In the genomic region with DNA sequence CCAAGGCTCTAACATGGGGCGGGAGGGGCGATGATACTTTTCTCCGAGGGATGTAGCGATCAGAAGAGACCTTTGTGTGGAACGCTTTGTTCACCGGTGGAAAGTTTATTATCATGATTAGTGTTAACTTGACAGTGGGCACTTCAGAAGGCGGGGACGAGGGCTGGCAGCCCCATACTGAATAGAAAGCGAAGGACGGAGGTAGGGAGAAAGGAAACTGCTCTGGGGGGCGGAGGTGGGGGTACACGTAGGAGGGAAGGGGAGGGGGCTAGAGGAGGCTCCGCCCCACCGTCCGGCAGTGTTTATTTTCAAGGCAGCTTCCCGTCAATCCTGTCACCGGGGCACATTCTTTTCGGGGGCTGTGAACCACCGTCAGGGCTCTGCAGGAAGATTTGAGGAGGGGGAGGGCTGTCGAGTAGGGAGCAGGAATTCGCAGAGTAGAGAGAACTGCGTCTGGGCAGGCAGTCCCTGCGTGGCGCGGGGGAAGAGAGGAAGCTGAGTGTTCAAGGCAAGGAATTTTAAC, we compare ENCODE assay signal across 11 cellular contexts. TPM values are rescaled to one million over a fixed set of nuclear protein-coding genes. Genes with fewer than 3 reads are reported as not detected.
A peak's percentile ranks its signal among the peaks of the same experiment; 100 is the strongest.
DNase-seq lines count a peak whose midpoint lies in the region; ATAC-seq and TF ChIP-seq lines count a peak whose summit lies in the region.
"Had no signal": no experiment of that assay in that cellular context is flagged by ENCODE, and none has a peak within 500 bp of the region (broad histone marks: within the 10 kb centered on the region; RNA-seq: fewer than 3 reads in every experiment).

No MANE protein-coding gene starts in this region.

- peaks cover 17% of the 10 kb centered on the region for H3K27me3 ChIP-seq in CD8-positive, alpha-beta memory T cell (ENCODE audit: insufficient read depth, low read length, poor library complexity, severe bottlenecking)
- peaks cover 100% of the 10 kb centered on the region for H3K27me3 ChIP-seq in HUES64 (ENCODE audit: insufficient read depth, low read length)

- no peak for TF ChIP-seq CTCF in natural killer cell (IDR thresholded peaks at IDR 0.05)
- TF ChIP-seq CTCF in RWPE1 (conservative IDR thresholded peaks at IDR 0.05; ENCODE audit: low read depth) = no peak

- peaks cover 0 to 5% (median 0%) of the 10 kb centered on the region in 5 donors for H3K9me3 Mint-ChIP-seq in CD8-positive, alpha-beta memory T cell
- H3K9me3 Mint-ChIP-seq in effector memory CD8-positive, alpha-beta T cell = no peaks in the 10 kb centered on the region
- no peaks in the 10 kb centered on the region for H3K9me3 Mint-ChIP-seq in natural killer cell

- intact Hi-C loops in natural killer cell (cut with micrococcal nuclease) = no loop called here

- H3K27ac ChIP-seq in CD8-positive, alpha-beta memory T cell (ENCODE audit: low read depth, low read length) = no peak overlapping the region
- no peak overlapping the region for H3K27ac ChIP-seq in HUES64 (ENCODE audit: low read depth, low read length)
- no peak overlapping the region for H3K27ac ChIP-seq in RWPE1

- CTCF ChIA-PET in CD8-positive, alpha-beta memory T cell (lab: Charles Lee) = no interaction called here
- CTCF ChIA-PET in RWPE1 (lab: Yijun Ruan, JAX) = no interaction called here

- POLR2A ChIA-PET in CD8-positive, alpha-beta memory T cell (lab: Charles Lee) = no interaction called here
- POLR2A ChIA-PET in RWPE1 (lab: Yijun Ruan, JAX; ENCODE audit: low non-redundant PET) = no interaction called here

- no peaks in the 10 kb centered on the region for H3K36me3 ChIP-seq in CD8-positive, alpha-beta memory T cell (ENCODE audit: insufficient read depth, low read length)
- H3K36me3 ChIP-seq in HUES64 (ENCODE audit: insufficient read depth, low read length) = no peaks in the 10 kb centered on the region

- H3K4me3 ChIP-seq in CD8-positive, alpha-beta memory T cell (ENCODE audit: low read length) = no peak overlapping the region
- peak overlapping the region; percentile 51 for H3K4me3 ChIP-seq in HUES64 (ENCODE audit: low read length)

- no peak for ATAC-seq in effector memory CD8-positive, alpha-beta T cell (replicated peaks)
- ATAC-seq in natural killer cell (peak in 2 of 3 donors; percentile 44 to 66), HG03175 (IDR thresholded peaks at IDR 0.05; ENCODE audit: unreplicated experiment) (no peak), HG03039 (IDR thresholded peaks at IDR 0.05; ENCODE audit: unreplicated experiment) (no peak)

- DNase-seq in CD8-positive, alpha-beta memory T cell = no peak
- DNase-seq in effector memory CD8-positive, alpha-beta T cell = no peak
- DNase-seq in natural killer cell (no peak), RWPE1 (ENCODE audit: low spot score) (no peak)
- no peak for DNase-seq in stimulated activated CD8-positive, alpha-beta memory T cell treated with anti-CD3 and anti-CD28 coated beads, Interleukin-4, amount 100 ng/mL, for 48 hours
- DNase-seq: NCI-H446 treated with DMSO at 0.1 percent for 48 hours had no signal

- H3K4me3 Mint-ChIP-seq in CD8-positive, alpha-beta memory T cell = peak overlapping the region in 6 of 7 donors; percentile 33 to 74 (median 62)
- H3K4me3 Mint-ChIP-seq in effector memory CD8-positive, alpha-beta T cell = peak overlapping the region; percentile 19 to 58
- H3K4me3 Mint-ChIP-seq in natural killer cell = peak overlapping the region; percentile 87

- H3K27me3 Mint-ChIP-seq in CD8-positive, alpha-beta memory T cell = peaks cover 58 to 76% of the 10 kb centered on the region in 2 donors
- peaks cover 70 to 93% of the 10 kb centered on the region in 2 donors for H3K27me3 Mint-ChIP-seq in effector memory CD8-positive, alpha-beta T cell
- H3K27me3 Mint-ChIP-seq in natural killer cell (ENCODE audit: low read depth in 2 of 2) = peaks cover 53 to 70% of the 10 kb centered on the region in 2 donors

- peaks cover 0 to 3% (median 0%) of the 10 kb centered on the region in 3 donors for H3K36me3 Mint-ChIP-seq in CD8-positive, alpha-beta memory T cell
- no peaks in the 10 kb centered on the region for H3K36me3 Mint-ChIP-seq in effector memory CD8-positive, alpha-beta T cell (ENCODE audit: insufficient read depth)
- H3K36me3 Mint-ChIP-seq in natural killer cell = no peaks in the 10 kb centered on the region

- no peak overlapping the region for H3K9ac ChIP-seq in HUES64 (ENCODE audit: low read depth, low read length)

- 1% methylated on average over 25 of the region's 25 CpGs for WGBS in HUES64

- H3K4me1 Mint-ChIP-seq in CD8-positive, alpha-beta memory T cell = peaks cover 6 to 17% (median 9%) of the 10 kb centered on the region in 3 donors
- peaks cover 5 to 7% of the 10 kb centered on the region in 2 donors for H3K4me1 Mint-ChIP-seq in effector memory CD8-positive, alpha-beta T cell (ENCODE audit: low read depth in 2 of 2)
- peaks cover 12 to 14% of the 10 kb centered on the region in 2 donors for H3K4me1 Mint-ChIP-seq in natural killer cell

- no peaks in the 10 kb centered on the region for H3K9me3 ChIP-seq in CD8-positive, alpha-beta memory T cell (ENCODE audit: low read length)
- no peaks in the 10 kb centered on the region for H3K9me3 ChIP-seq in HUES64 (ENCODE audit: insufficient read depth, low read depth, low read length)

- H3K4me1 ChIP-seq in CD8-positive, alpha-beta memory T cell (ENCODE audit: insufficient read depth, low read length) = no peaks in the 10 kb centered on the region
- peaks cover 47% of the 10 kb centered on the region for H3K4me1 ChIP-seq in HUES64 (ENCODE audit: insufficient read depth, low read length)

- peak overlapping the region in 1 of 8 donors; percentile 20 for H3K27ac Mint-ChIP-seq in CD8-positive, alpha-beta memory T cell
- no peak overlapping the region for H3K27ac Mint-ChIP-seq in effector memory CD8-positive, alpha-beta T cell
- peak overlapping the region in 1 of 2 donors; percentile 9 for H3K27ac Mint-ChIP-seq in natural killer cell

RNA-seq across cellular contexts. Expression of gene NKX2-3, which starts 9.4 kb away (rescaled TPM):
- not detected for total RNA-seq in CD8-positive, alpha-beta memory T cell
- polyA plus RNA-seq in CD8-positive, alpha-beta memory T cell = not detected
- polyA plus RNA-seq in HUES64 (2013, experiment 1 of 2) = not detected
- not detected for polyA plus RNA-seq in HUES64 (2013, experiment 2 of 2)
- total RNA-seq in natural killer cell = not detected
- total RNA-seq: glomerular endothelial cell had no signal
- polyA plus RNA-seq: urinary bladder had no signal

Comparison
In these comparisons a context has a peak if more than half of its experiments do, and no peak if none do; other contexts are left out.
1. ATAC-seq: peak in natural killer cell (2 of 3); none in effector memory CD8-positive, alpha-beta T cell (single experiment), HG03175 (single experiment) and HG03039 (single experiment).
2. Peak in every context shown above with its lines, with median percentiles within 50 percentile points of each other: H3K4me3 Mint-ChIP-seq.